8 cellular contexts compared by ENCODE assay signal in genomic region chr13:77810430-77810829, GRCh38.
DNase-seq lines count a peak whose midpoint lies in the region; ATAC-seq and TF ChIP-seq lines count a peak whose summit lies in the region.

No MANE protein-coding gene starts in this region.

- DNase-seq in activated CD8-positive, alpha-beta T cell treated with anti-CD3 and anti-CD28 coated beads for 36 hours = no peak
- no peak for DNase-seq in activated CD8-positive, alpha-beta T cell treated with anti-CD3 and anti-CD28 coated beads, Interleukin-2, amount 10 ng/mL, durations not matched to agents 7 days and 5 days
- DNase-seq in NCI-H146 treated with DMSO at 0.1 percent for 48 hours (lab: John Stamatoyannopoulos, UW; ENCODE audit: unreplicated experiment) = peak; percentile 29
- DNase-seq in upper lobe of right lung = no peak
- no peak for DNase-seq in caudate nucleus (lab: John Stamatoyannopoulos, UW)

- no peak overlapping the region for H3K4me3 Mint-ChIP-seq in activated CD8-positive, alpha-beta T cell treated with anti-CD3 and anti-CD28 coated beads for 36 hours
- H3K4me3 Mint-ChIP-seq in activated CD8-positive, alpha-beta T cell treated with anti-CD3 and anti-CD28 coated beads, Interleukin-2, amount 10 ng/mL, durations not matched to agents 7 days and 5 days = no peak overlapping the region

- CTCF ChIA-PET in activated CD8-positive, alpha-beta T cell treated with anti-CD3 and anti-CD28 coated beads for 36 hours (lab: Charles Lee) = interaction anchor here (0.6 to 1.3 kb wide), 5 partner anchors 10 to 311 kb away, joined by 3 to 5 read pairs (median 3); no protein-coding TSS in a partner anchor
- CTCF ChIA-PET in activated CD8-positive, alpha-beta T cell treated with anti-CD3 and anti-CD28 coated beads, Interleukin-2, amount 10 ng/mL, durations not matched to agents 7 days and 5 days (lab: Charles Lee) = interaction anchor here (0.7 to 2.0 kb wide), 6 partner anchors 8 to 311 kb away, joined by 3 to 12 read pairs (median 4); no protein-coding TSS in a partner anchor
- CTCF ChIA-PET in HEK293 (lab: Yijun Ruan, JAX) = interaction anchor here (0.7 to 1.9 kb wide), 13 partner anchors 11 to 414 kb away, joined by 3 to 8 read pairs (median 4); no protein-coding TSS in a partner anchor

- no peak overlapping the region for H3K27ac ChIP-seq in HEK293 (ENCODE audit: extremely low read depth, low read depth, low read length)
- no peak overlapping the region for H3K27ac ChIP-seq in upper lobe of right lung
- no peak overlapping the region for H3K27ac ChIP-seq in caudate nucleus (ENCODE audit: low read depth, low read length)

- no peaks in the 10 kb centered on the region for H3K36me3 Mint-ChIP-seq in activated CD8-positive, alpha-beta T cell treated with anti-CD3 and anti-CD28 coated beads for 36 hours (ENCODE audit: low read depth)
- H3K36me3 Mint-ChIP-seq in activated CD8-positive, alpha-beta T cell treated with anti-CD3 and anti-CD28 coated beads, Interleukin-2, amount 10 ng/mL, durations not matched to agents 7 days and 5 days (ENCODE audit: low read depth) = no peaks in the 10 kb centered on the region

- H3K4me3 ChIP-seq in HEK293 (ENCODE audit: low read depth, low read length) (no peak overlapping the region), upper lobe of right lung (no peak overlapping the region)

- H3K36me3 ChIP-seq in HEK293 (ENCODE audit: control insufficient read depth in 2 of 2, insufficient read depth in 1 of 2, low read length in 2 of 2) = no peaks in the 10 kb centered on the region
- no peaks in the 10 kb centered on the region for H3K36me3 ChIP-seq in upper lobe of right lung

- intact Hi-C loops in activated CD8-positive, alpha-beta T cell treated with anti-CD3 and anti-CD28 coated beads for 36 hours (cut with micrococcal nuclease) = no loop called here
- intact Hi-C loops in upper lobe of right lung (cut with DNase I) = no loop called here

- POLR2A ChIA-PET in activated CD8-positive, alpha-beta T cell treated with anti-CD3 and anti-CD28 coated beads for 36 hours (lab: Charles Lee) = interaction anchor here (0.6 kb wide), 2 partner anchors 61 to 411 kb away, joined by 3 read pairs; no protein-coding TSS in a partner anchor
- POLR2A ChIA-PET in activated CD8-positive, alpha-beta T cell treated with anti-CD3 and anti-CD28 coated beads, Interleukin-2, amount 10 ng/mL, durations not matched to agents 7 days and 5 days (lab: Charles Lee) = no interaction called here
- POLR2A ChIA-PET in HEK293 (lab: Yijun Ruan, JAX) = no interaction called here

- H3K27me3 Mint-ChIP-seq in activated CD8-positive, alpha-beta T cell treated with anti-CD3 and anti-CD28 coated beads for 36 hours = peaks cover 6% of the 10 kb centered on the region
- H3K27me3 Mint-ChIP-seq in activated CD8-positive, alpha-beta T cell treated with anti-CD3 and anti-CD28 coated beads, Interleukin-2, amount 10 ng/mL, durations not matched to agents 7 days and 5 days (ENCODE audit: low read depth) = peaks cover 4% of the 10 kb centered on the region

- H3K27me3 ChIP-seq in upper lobe of right lung = no peaks in the 10 kb centered on the region

- H3K27ac Mint-ChIP-seq in activated CD8-positive, alpha-beta T cell treated with anti-CD3 and anti-CD28 coated beads for 36 hours = no peak overlapping the region
- H3K27ac Mint-ChIP-seq in activated CD8-positive, alpha-beta T cell treated with anti-CD3 and anti-CD28 coated beads, Interleukin-2, amount 10 ng/mL, durations not matched to agents 7 days and 5 days = no peak overlapping the region

- H3K4me1 Mint-ChIP-seq in activated CD8-positive, alpha-beta T cell treated with anti-CD3 and anti-CD28 coated beads for 36 hours (ENCODE audit: low read depth) = no peaks in the 10 kb centered on the region
- H3K4me1 Mint-ChIP-seq in activated CD8-positive, alpha-beta T cell treated with anti-CD3 and anti-CD28 coated beads, Interleukin-2, amount 10 ng/mL, durations not matched to agents 7 days and 5 days (ENCODE audit: low read depth) = no peaks in the 10 kb centered on the region

- peak; percentile 49 for ATAC-seq in activated CD8-positive, alpha-beta T cell treated with anti-CD3 and anti-CD28 coated beads for 36 hours
- no peak for ATAC-seq in activated CD8-positive, alpha-beta T cell treated with anti-CD3 and anti-CD28 coated beads, Interleukin-2, amount 10 ng/mL, durations not matched to agents 7 days and 5 days
- ATAC-seq in esophagus mucosa (peak; percentile 31), upper lobe of right lung (peak; percentile 83), GM21381 (IDR thresholded peaks at IDR 0.05; ENCODE audit: unreplicated experiment) (no peak)

- H3K4me1 ChIP-seq in HEK293 (ENCODE audit: control insufficient read depth, insufficient read depth, low read length) = no peaks in the 10 kb centered on the region
- H3K4me1 ChIP-seq in upper lobe of right lung = no peaks in the 10 kb centered on the region

- TF ChIP-seq CTCF in activated CD8-positive, alpha-beta T cell treated with anti-CD3 and anti-CD28 coated beads for 36 hours (IDR thresholded peaks at IDR 0.05) = no peak
- TF ChIP-seq CTCF in HEK293 (tag by site-specific recombination; IDR thresholded peaks at IDR 0.05) (no peak), upper lobe of right lung (IDR thresholded peaks at IDR 0.05) (peak; percentile 53)

- no peaks in the 10 kb centered on the region for H3K9me3 Mint-ChIP-seq in activated CD8-positive, alpha-beta T cell treated with anti-CD3 and anti-CD28 coated beads for 36 hours
- H3K9me3 Mint-ChIP-seq in activated CD8-positive, alpha-beta T cell treated with anti-CD3 and anti-CD28 coated beads, Interleukin-2, amount 10 ng/mL, durations not matched to agents 7 days and 5 days (ENCODE audit: insufficient read depth) = no peaks in the 10 kb centered on the region

- H3K9me3 ChIP-seq in HEK293 (ENCODE audit: control insufficient read depth, insufficient read depth, low read depth, low read length) = no peaks in the 10 kb centered on the region
- no peaks in the 10 kb centered on the region for H3K9me3 ChIP-seq in upper lobe of right lung

TF ChIP-seq in HEK293, 187 proteins besides CTCF, POLR2A, EP300 and RAD21:
- TF ChIP-seq BCL6B (tag by site-specific recombination; IDR thresholded peaks at IDR 0.05) (no peak), ZXDB (tag by site-specific recombination; IDR thresholded peaks at IDR 0.05) (no peak), ZNF654 (tag by site-specific recombination; IDR thresholded peaks at IDR 0.05; ENCODE audit: low read depth) (peak; percentile 32), ZSCAN4 (tag by site-specific recombination; IDR thresholded peaks at IDR 0.05) (0 out of 2 replicates have a peak, but pooled peaks have one; percentile 29)

Comparison
In these comparisons a context has a peak if more than half of its experiments do, and no peak if none do; other contexts are left out.
1. ATAC-seq: peak in activated CD8-positive, alpha-beta T cell treated with anti-CD3 and anti-CD28 coated beads for 36 hours (single experiment), esophagus mucosa (single experiment) and upper lobe of right lung (single experiment); none in activated CD8-positive, alpha-beta T cell treated with anti-CD3 and anti-CD28 coated beads, Interleukin-2, amount 10 ng/mL, durations not matched to agents 7 days and 5 days (single experiment) and GM21381 (single experiment).